ENCODE assay signal across 1 cellular context in the genomic region with DNA sequence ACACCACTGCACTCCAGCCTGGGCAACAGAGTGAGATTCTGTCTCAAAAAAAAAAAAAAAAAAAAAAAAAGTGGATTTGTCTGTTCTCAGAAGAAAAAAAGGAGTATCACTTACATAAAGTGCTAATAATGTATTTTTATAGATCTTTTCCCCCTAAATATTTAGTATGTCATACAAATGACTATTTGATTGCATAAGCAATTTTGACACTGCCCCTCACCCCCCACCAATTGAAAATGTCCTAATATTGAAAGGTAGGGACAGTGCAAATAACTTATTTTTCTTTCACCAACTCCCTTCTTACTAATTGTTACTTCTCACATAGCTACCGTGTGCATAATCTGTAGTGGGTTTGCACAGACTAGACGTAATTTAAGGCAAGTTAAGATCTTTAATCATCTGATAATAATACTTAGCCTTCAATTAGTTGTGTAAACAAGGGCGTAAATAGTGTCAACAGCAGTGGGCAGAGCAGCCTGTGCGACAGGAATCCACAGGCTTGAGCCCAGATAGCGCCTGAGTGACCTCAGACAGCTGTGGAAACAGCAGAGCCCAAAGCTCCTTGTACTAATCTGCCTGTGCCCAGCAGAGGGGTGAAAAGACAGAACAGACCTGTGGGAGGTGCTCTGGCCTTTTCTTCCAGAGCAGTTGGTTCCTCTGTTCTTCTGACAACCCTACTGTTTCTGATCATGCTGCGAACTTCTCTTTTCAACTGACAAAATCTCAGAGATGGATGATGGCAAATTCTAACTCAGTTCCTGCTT.
TF ChIP-seq lines count a peak whose summit lies in the region.

No MANE protein-coding gene starts in this region.

TF ChIP-seq in HEK293, 187 proteins besides CTCF, POLR2A, EP300 and RAD21 (continued from another document):
- TF ChIP-seq ZBTB17 (tag by site-specific recombination; IDR thresholded peaks at IDR 0.05) = peak; percentile 85
- TF ChIP-seq ZNF366 (tag by site-specific recombination; conservative IDR thresholded peaks at IDR 0.05) = peak; percentile 23; the same call in 1 of the 2 replicates
- TF ChIP-seq ZFHX2 (tag by site-specific recombination; conservative IDR thresholded peaks at IDR 0.05) = peak; percentile 36
- TF ChIP-seq, protein P1, sequence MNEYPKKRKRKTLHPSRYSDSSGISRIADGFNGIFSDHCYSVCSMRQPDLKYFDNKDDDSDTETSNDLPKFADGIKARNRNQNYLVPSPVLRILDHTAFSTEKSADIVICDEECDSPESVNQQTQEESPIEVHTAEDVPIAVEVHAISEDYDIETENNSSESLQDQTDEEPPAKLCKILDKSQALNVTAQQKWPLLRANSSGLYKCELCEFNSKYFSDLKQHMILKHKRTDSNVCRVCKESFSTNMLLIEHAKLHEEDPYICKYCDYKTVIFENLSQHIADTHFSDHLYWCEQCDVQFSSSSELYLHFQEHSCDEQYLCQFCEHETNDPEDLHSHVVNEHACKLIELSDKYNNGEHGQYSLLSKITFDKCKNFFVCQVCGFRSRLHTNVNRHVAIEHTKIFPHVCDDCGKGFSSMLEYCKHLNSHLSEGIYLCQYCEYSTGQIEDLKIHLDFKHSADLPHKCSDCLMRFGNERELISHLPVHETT (tag by site-specific recombination; IDR thresholded peaks at IDR 0.05) = no peak
- TF ChIP-seq TRIM28 (IDR thresholded peaks at IDR 0.05; ENCODE audit: borderline replicate concordance, low read length) = peak; percentile 85
- 0 out of 2 replicates have a peak, but pooled peaks have one; percentile 13 for TF ChIP-seq SCRT1 (tag by site-specific recombination; IDR thresholded peaks at IDR 0.05; ENCODE audit: borderline replicate concordance)
- TF ChIP-seq ZNF112 (tag by site-specific recombination; IDR thresholded peaks at IDR 0.05) = no peak
- peak; percentile 74 for TF ChIP-seq ZNF341 (tag by site-specific recombination; IDR thresholded peaks at IDR 0.05; ENCODE audit: low read depth)
- peak; percentile 98 for TF ChIP-seq SP7 (tag by site-specific recombination; IDR thresholded peaks at IDR 0.05)
- TF ChIP-seq ZNF354C (tag by site-specific recombination; IDR thresholded peaks at IDR 0.05; ENCODE audit: borderline replicate concordance, low read depth) = no peak
- TF ChIP-seq ZBTB8A (tag by site-specific recombination; IDR thresholded peaks at IDR 0.05) = peak; percentile 79
- TF ChIP-seq, protein P2, sequence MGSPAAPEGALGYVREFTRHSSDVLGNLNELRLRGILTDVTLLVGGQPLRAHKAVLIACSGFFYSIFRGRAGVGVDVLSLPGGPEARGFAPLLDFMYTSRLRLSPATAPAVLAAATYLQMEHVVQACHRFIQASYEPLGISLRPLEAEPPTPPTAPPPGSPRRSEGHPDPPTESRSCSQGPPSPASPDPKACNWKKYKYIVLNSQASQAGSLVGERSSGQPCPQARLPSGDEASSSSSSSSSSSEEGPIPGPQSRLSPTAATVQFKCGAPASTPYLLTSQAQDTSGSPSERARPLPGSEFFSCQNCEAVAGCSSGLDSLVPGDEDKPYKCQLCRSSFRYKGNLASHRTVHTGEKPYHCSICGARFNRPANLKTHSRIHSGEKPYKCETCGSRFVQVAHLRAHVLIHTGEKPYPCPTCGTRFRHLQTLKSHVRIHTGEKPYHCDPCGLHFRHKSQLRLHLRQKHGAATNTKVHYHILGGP (tag by site-specific recombination; IDR thresholded peaks at IDR 0.05) = no peak
- TF ChIP-seq, protein P3, sequence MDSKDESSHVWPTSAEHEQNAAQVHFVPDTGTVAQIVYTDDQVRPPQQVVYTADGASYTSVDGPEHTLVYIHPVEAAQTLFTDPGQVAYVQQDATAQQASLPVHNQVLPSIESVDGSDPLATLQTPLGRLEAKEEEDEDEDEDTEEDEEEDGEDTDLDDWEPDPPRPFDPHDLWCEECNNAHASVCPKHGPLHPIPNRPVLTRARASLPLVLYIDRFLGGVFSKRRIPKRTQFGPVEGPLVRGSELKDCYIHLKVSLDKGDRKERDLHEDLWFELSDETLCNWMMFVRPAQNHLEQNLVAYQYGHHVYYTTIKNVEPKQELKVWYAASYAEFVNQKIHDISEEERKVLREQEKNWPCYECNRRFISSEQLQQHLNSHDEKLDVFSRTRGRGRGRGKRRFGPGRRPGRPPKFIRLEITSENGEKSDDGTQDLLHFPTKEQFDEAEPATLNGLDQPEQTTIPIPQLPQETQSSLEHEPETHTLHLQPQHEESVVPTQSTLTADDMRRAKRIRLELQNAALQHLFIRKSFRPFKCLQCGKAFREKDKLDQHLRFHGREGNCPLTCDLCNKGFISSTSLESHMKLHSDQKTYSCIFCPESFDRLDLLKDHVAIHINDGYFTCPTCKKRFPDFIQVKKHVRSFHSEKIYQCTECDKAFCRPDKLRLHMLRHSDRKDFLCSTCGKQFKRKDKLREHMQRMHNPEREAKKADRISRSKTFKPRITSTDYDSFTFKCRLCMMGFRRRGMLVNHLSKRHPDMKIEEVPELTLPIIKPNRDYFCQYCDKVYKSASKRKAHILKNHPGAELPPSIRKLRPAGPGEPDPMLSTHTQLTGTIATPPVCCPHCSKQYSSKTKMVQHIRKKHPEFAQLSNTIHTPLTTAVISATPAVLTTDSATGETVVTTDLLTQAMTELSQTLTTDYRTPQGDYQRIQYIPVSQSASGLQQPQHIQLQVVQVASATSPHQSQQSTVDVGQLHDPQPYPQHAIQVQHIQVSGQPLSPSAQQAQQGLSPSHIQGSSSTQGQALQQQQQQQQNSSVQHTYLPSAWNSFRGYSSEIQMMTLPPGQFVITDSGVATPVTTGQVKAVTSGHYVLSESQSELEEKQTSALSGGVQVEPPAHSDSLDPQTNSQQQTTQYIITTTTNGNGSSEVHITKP (tag by site-specific recombination; IDR thresholded peaks at IDR 0.05) = no peak
- no peak for TF ChIP-seq ZNF561 (tag by site-specific recombination; IDR thresholded peaks at IDR 0.05; ENCODE audit: borderline replicate concordance)
- 0 out of 2 replicates have a peak, but pooled peaks have one; percentile 44 for TF ChIP-seq ZNF707 (tag by site-specific recombination; IDR thresholded peaks at IDR 0.05)
